In the genomic region with DNA sequence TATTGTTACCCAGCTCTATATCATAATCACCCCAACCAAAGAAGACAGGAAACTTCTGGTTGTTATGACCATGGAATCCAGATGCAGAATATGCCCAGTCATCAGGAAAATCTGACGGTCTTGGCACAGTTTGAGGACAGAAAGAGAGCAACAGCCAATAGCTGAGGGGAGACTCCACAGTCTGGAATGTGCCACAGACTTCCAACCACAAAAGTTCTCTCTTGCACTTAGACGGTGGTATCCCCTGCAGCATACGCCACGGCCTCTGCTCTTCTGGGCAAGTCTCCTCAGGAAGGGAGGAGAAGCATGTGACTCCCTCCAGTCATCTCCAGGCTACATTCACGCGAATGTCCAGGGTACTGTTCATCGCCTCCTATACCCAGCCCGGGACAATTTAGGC, we compare ENCODE assay signal across 1 cellular context.
TF ChIP-seq lines count a peak whose summit lies in the region.

No MANE protein-coding gene starts in this region.

TF ChIP-seq in SK-N-SH, 30 proteins besides CTCF, POLR2A, EP300 and RAD21 (continued from another document):
- TF ChIP-seq, protein P1, sequence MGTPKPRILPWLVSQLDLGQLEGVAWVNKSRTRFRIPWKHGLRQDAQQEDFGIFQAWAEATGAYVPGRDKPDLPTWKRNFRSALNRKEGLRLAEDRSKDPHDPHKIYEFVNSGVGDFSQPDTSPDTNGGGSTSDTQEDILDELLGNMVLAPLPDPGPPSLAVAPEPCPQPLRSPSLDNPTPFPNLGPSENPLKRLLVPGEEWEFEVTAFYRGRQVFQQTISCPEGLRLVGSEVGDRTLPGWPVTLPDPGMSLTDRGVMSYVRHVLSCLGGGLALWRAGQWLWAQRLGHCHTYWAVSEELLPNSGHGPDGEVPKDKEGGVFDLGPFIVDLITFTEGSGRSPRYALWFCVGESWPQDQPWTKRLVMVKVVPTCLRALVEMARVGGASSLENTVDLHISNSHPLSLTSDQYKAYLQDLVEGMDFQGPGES (IDR thresholded peaks at IDR 0.05; ENCODE audit: low read depth, low read length): no peak
- TF ChIP-seq SMC3 (IDR thresholded peaks at IDR 0.05; ENCODE audit: low read depth, low read length) (0 out of 2 replicates have a peak, but pooled peaks have one; percentile 3), TAF1 (IDR thresholded peaks at IDR 0.05; ENCODE audit: borderline replicate concordance, low read depth, low read length) (no peak), FOSL2 (IDR thresholded peaks at IDR 0.05; ENCODE audit: borderline replicate concordance, low read depth) (no peak), ELF1 (IDR thresholded peaks at IDR 0.05) (no peak)
